15 cellular contexts compared by ENCODE assay signal in the genomic region with DNA sequence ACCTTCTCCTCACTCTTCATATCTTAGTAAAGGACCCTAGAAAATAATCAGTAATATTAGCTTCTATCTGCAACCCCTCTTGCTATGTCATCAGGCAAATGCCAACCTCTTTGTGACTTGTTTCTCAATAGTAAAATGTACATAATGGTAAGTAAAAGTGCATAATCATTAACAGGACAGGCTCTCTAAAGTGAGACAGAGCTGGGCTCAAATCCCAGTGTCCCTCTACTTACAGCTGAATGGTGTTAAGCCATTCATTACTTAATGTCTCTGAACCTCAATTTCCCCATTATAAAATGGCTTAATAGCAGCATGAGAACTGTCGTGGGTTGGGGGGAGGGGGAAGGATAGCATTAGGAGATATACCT.
DNase-seq lines count a peak whose midpoint lies in the region; ATAC-seq, FAIRE-seq and TF ChIP-seq lines count a peak whose summit lies in the region.
"Had no signal": no experiment of that assay in that cellular context is flagged by ENCODE, and none has a peak within 500 bp of the region (broad histone marks: within the 10 kb centered on the region; RNA-seq: fewer than 3 reads in every experiment).

No MANE protein-coding gene starts in this region.

- intact Hi-C loops in PC-9 (cut with micrococcal nuclease; ENCODE audit: unreplicated experiment), result no loop called here

- ATAC-seq in GM21515 (IDR thresholded peaks at IDR 0.05; ENCODE audit: unreplicated experiment), result peak; percentile 2
- peak; percentile 14 for ATAC-seq in HG03159 (IDR thresholded peaks at IDR 0.05; ENCODE audit: unreplicated experiment)
- ATAC-seq: naive thymus-derived CD8-positive, alpha-beta T cell had no signal

- H2AFZ ChIP-seq in keratinocyte (ENCODE audit: control insufficient read depth, low read length) (no peak overlapping the region), SK-N-SH (ENCODE audit: low read depth) (no peak overlapping the region), PC-9 (no peak overlapping the region)

- peak overlapping the region; percentile 68 for H3K4me2 ChIP-seq in keratinocyte (ENCODE audit: control insufficient read depth, extremely low read depth, insufficient read depth, low read depth, low read length)
- H3K4me2 ChIP-seq in SK-N-SH, result no peak overlapping the region
- no peak overlapping the region for H3K4me2 ChIP-seq in PC-9

- BruUV-seq in PC-9 (replicated peaks; lab: Mats Ljungman, UMichigan), result no TSS peak

- H4K20me1 ChIP-seq in keratinocyte (ENCODE audit: control insufficient read depth, extremely low read depth, insufficient read depth, low read length) (no peaks in the 10 kb centered on the region), SK-N-SH (ENCODE audit: insufficient read depth) (no peaks in the 10 kb centered on the region), PC-9 (ENCODE audit: insufficient read depth) (no peaks in the 10 kb centered on the region)

- no peak for TF ChIP-seq RAD21 in SK-N-SH (IDR thresholded peaks at IDR 0.05; ENCODE audit: low read length)

- no peaks in the 10 kb centered on the region for H3K9me1 ChIP-seq in keratinocyte (ENCODE audit: control insufficient read depth, extremely low read depth, insufficient read depth, low read length)

- H3K27me3 ChIP-seq in keratinocyte (ENCODE audit: control insufficient read depth, extremely low read depth, insufficient read depth, low read length) (no peaks in the 10 kb centered on the region), SK-N-SH (ENCODE audit: insufficient read depth) (no peaks in the 10 kb centered on the region), PC-9 (ENCODE audit: insufficient read depth, low read depth) (no peaks in the 10 kb centered on the region)
- H3K27me3 ChIP-seq: uterus had no signal

- H3K9ac ChIP-seq in keratinocyte (ENCODE audit: control insufficient read depth, extremely low read depth, insufficient read depth, low read length) (no peak overlapping the region), SK-N-SH (no peak overlapping the region)

- H3K79me2 ChIP-seq in keratinocyte (ENCODE audit: control insufficient read depth, insufficient read depth, low read length) (no peaks in the 10 kb centered on the region), SK-N-SH (ENCODE audit: insufficient read depth) (no peaks in the 10 kb centered on the region), PC-9 (ENCODE audit: low read depth) (no peaks in the 10 kb centered on the region)

- H3K27ac ChIP-seq in keratinocyte (ENCODE audit: control insufficient read depth, insufficient read depth, low read length), result no peak overlapping the region
- H3K27ac ChIP-seq in SK-N-SH (ENCODE audit: low read depth in 2 of 2, low read length in 1 of 2), result no peak overlapping the region
- no peak overlapping the region for H3K27ac ChIP-seq in PC-9
- H3K27ac ChIP-seq: adrenal gland, uterus had no signal

- H3F3A ChIP-seq in SK-N-SH (replicated peaks; ENCODE audit: insufficient read depth), result no peaks in the 10 kb centered on the region
- H3F3A ChIP-seq in PC-9 (ENCODE audit: insufficient read depth, low read depth), result no peaks in the 10 kb centered on the region

- no peak for FAIRE-seq in keratinocyte (lab: Jason Lieb, UNC)
- FAIRE-seq: TTC549 had no signal

- 75% methylated on average over 1 of the region's 1 CpG for WGBS in SK-N-SH (ENCODE audit: low lambda C conversion rate)

- H3K4me3 ChIP-seq in GM08714 (ENCODE audit: low read length) (peak overlapping the region; percentile 64; the same call in 1 of the 2 replicates), keratinocyte (ENCODE audit: control insufficient read depth in 2 of 3, extremely low read depth in 1 of 3, insufficient read depth in 2 of 3, low read depth in 1 of 3, low read length in 3 of 3) (peak overlapping the region in 1 of 3 experiments; percentile 41), SK-N-SH (ENCODE audit: low read depth in 2 of 2, low read length in 1 of 2) (no peak overlapping the region), PC-9 (no peak overlapping the region)
- H3K4me3 ChIP-seq: adrenal gland, uterus had no signal

- no peak for TF ChIP-seq EP300 in SK-N-SH (IDR thresholded peaks at IDR 0.05; ENCODE audit: borderline replicate concordance in 1 of 2, low read depth in 1 of 2, low read length in 1 of 2)

- no peak for DNase-seq in keratinocyte (ENCODE audit: low read depth, low spot score)
- no peak for DNase-seq in SK-N-SH
- DNase-seq in epidermal melanocyte (ENCODE audit: insufficient read length, low spot score), result no peak
- no peak for DNase-seq in PC-9
- no peak for DNase-seq in D341Med (ENCODE audit: low spot score)
- DNase-seq: activated CD8-positive, alpha-beta memory T cell treated with anti-CD3 and anti-CD28 coated beads, Interleukin-2, amount 50 U/mL, for 4 hours; adrenal gland; naive thymus-derived CD8-positive, alpha-beta T cell; NCI-H2227 treated with DMSO at 0.1 percent for 48 hours; stimulated activated CD8-positive, alpha-beta memory T cell treated with anti-CD3 and anti-CD28 coated beads, Interleukin-4, amount 100 ng/mL, for 48 hours; uterus had no signal

- H3K9me2 ChIP-seq in SK-N-SH (no peaks in the 10 kb centered on the region), PC-9 (ENCODE audit: insufficient read depth) (peaks cover 6% of the 10 kb centered on the region; the same call in 1 of the 2 replicates)

- CTCF ChIA-PET in SK-N-SH (lab: Yijun Ruan, JAX), result interaction anchor here (0.8 kb wide), 2 partner anchors 9 to 652 kb away, joined by 3 to 4 read pairs; no protein-coding TSS in a partner anchor
- CTCF ChIA-PET in PC-9 (lab: Charles Lee), result no interaction called here

- dilution Hi-C loops in keratinocyte (cut with MboI; ENCODE audit: extremely low pct_ligation_motif_present, low sequenced_read_pairs), result no loop called here

- TF ChIP-seq CTCF in keratinocyte (optimal IDR thresholded peaks at IDR 0.05 in 1 of 3, IDR thresholded peaks at IDR 0.05 in 1 of 3, conservative IDR thresholded peaks at IDR 0.05 in 1 of 3; ENCODE audit: extremely low read depth in 1 of 3, insufficient read depth in 2 of 3, low read length in 3 of 3) (no peak), SK-N-SH (IDR thresholded peaks at IDR 0.05) (no peak), PC-9 (conservative IDR thresholded peaks at IDR 0.05) (no peak)

- H3K9me3 ChIP-seq in keratinocyte (ENCODE audit: control insufficient read depth, low read depth, low read length), result no peaks in the 10 kb centered on the region
- H3K9me3 ChIP-seq in SK-N-SH, result no peaks in the 10 kb centered on the region
- H3K9me3 ChIP-seq in PC-9 (ENCODE audit: insufficient read depth, low read depth), result no peaks in the 10 kb centered on the region
- H3K9me3 ChIP-seq: adrenal gland, uterus had no signal

- no peaks in the 10 kb centered on the region for H3K36me3 ChIP-seq in keratinocyte (ENCODE audit: control insufficient read depth in 2 of 2, extremely low read depth in 1 of 2, insufficient read depth in 2 of 2, low read length in 2 of 2)
- no peaks in the 10 kb centered on the region for H3K36me3 ChIP-seq in SK-N-SH (replicated peaks in 1 of 2; ENCODE audit: control insufficient read depth in 1 of 2, insufficient read depth in 2 of 2, low read length in 1 of 2)
- no peaks in the 10 kb centered on the region for H3K36me3 ChIP-seq in PC-9 (ENCODE audit: low read depth)
- H3K36me3 ChIP-seq: adrenal gland, uterus had no signal

- POLR2A ChIA-PET in SK-N-SH (lab: Yijun Ruan, JAX) (no interaction called here), PC-9 (lab: Charles Lee; ENCODE audit: unreplicated experiment) (interaction anchor here (0.7 kb wide), 1 partner anchor 14 kb away, joined by 3 read pairs; no protein-coding TSS in a partner anchor)

- H3K4me1 ChIP-seq in keratinocyte (ENCODE audit: control insufficient read depth, extremely low read depth, insufficient read depth, low read length) (peaks cover 7% of the 10 kb centered on the region), SK-N-SH (ENCODE audit: control insufficient read depth in 1 of 2, insufficient read depth in 2 of 2, low read depth in 1 of 2, low read length in 1 of 2) (peaks cover 7 to 9% of the 10 kb centered on the region in 2 experiments; a peak in 2 of 4 replicates), PC-9 (replicated peaks; ENCODE audit: insufficient read depth) (peaks cover 5% of the 10 kb centered on the region; the same call in 1 of the 2 replicates)
- H3K4me1 ChIP-seq: adrenal gland, uterus had no signal

TF ChIP-seq in SK-N-SH, 30 proteins besides CTCF, POLR2A, EP300 and RAD21 (continues in another document):
- TF ChIP-seq, protein P1, sequence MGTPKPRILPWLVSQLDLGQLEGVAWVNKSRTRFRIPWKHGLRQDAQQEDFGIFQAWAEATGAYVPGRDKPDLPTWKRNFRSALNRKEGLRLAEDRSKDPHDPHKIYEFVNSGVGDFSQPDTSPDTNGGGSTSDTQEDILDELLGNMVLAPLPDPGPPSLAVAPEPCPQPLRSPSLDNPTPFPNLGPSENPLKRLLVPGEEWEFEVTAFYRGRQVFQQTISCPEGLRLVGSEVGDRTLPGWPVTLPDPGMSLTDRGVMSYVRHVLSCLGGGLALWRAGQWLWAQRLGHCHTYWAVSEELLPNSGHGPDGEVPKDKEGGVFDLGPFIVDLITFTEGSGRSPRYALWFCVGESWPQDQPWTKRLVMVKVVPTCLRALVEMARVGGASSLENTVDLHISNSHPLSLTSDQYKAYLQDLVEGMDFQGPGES (IDR thresholded peaks at IDR 0.05; ENCODE audit: low read depth, low read length), result no peak
- TF ChIP-seq JUND (IDR thresholded peaks at IDR 0.05), result no peak
- TF ChIP-seq TCF12 (IDR thresholded peaks at IDR 0.05), result no peak
- TF ChIP-seq MXI1 (IDR thresholded peaks at IDR 0.05; ENCODE audit: low read depth, low read length), result no peak
- TF ChIP-seq PBX3 (IDR thresholded peaks at IDR 0.05), result no peak
- no peak for TF ChIP-seq POLR2AphosphoS5 (IDR thresholded peaks at IDR 0.05; ENCODE audit: low read depth, low read length)
- TF ChIP-seq RFX5 (IDR thresholded peaks at IDR 0.05; ENCODE audit: low read length), result no peak
- TF ChIP-seq TAF1 (IDR thresholded peaks at IDR 0.05; ENCODE audit: borderline replicate concordance, low read depth, low read length), result no peak
- no peak for TF ChIP-seq EZH2phosphoT487 (IDR thresholded peaks at IDR 0.05; ENCODE audit: borderline replicate concordance, low read depth)
- TF ChIP-seq SMC3 (IDR thresholded peaks at IDR 0.05; ENCODE audit: low read depth, low read length), result no peak
- no peak for TF ChIP-seq FOXJ3 (CRISPR knock-in tag; IDR thresholded peaks at IDR 0.05)
